Comparison of ENCODE assay signal across 15 cellular contexts in the genomic region with DNA sequence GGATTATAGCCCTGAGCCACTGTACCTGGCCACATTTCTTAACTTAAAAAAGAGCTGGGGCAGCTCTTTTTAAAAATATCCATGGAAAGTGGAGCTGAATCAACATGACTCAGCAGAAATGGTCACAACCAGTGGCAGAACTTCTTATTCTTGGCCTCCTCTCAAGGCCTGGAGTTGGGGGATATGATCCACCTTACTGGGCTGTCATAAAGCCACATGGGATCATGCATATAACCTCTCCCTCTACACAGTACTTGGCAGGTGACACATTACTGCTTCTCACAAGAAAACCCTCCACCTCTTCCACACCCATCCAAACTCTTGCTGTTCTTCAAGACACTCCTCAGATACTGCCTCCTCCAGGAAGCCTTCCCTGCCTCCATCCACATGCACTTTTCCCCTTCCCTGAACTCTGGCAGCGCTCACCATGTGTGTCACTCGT.
DNase-seq lines count a peak whose midpoint lies in the region; FAIRE-seq and TF ChIP-seq lines count a peak whose summit lies in the region.
"Had no signal": no experiment of that assay in that cellular context is flagged by ENCODE, and none has a peak within 500 bp of the region (broad histone marks: within the 10 kb centered on the region; RNA-seq: fewer than 3 reads in every experiment).

No MANE protein-coding gene starts in this region.

- POLR2A ChIA-PET in Caco-2 (lab: Charles Lee), result no interaction called here

- H3K4me1 Mint-ChIP-seq in Caco-2 (ENCODE audit: low read depth, unreplicated experiment), result no peaks in the 10 kb centered on the region
- peaks cover 56% of the 10 kb centered on the region for H3K4me1 Mint-ChIP-seq in dendritic cell treated with granulocyte-macrophage colony-stimulating factor and Interleukin-4, amounts not matched to agents 40 ng/mL and 50 ng/mL, for 4 days (ENCODE audit: low read depth)
- peaks cover 6% of the 10 kb centered on the region for H3K4me1 Mint-ChIP-seq in neural crest cell

- DNase-seq in Caco-2 (no peak), MG63 (peak; percentile 36), neural crest cell (ENCODE audit: low read depth, low spot score) (no peak), NCI-H2107 (lab: John Stamatoyannopoulos, UW) (no peak), urothelium cell line (ENCODE audit: low spot score) (no peak), COLO829 (ENCODE audit: low spot score) (no peak)
- DNase-seq: activated T-cell treated with anti-CD3 and anti-CD28 coated beads, Interleukin-2, amount 50 U/mL, for 1 hour; anterior cingulate cortex; glutamatergic neuron; kidney; NCI-H1694 treated with DMSO at 0.1 percent for 48 hours; SK-N-SH; WERI-Rb-1 had no signal

- TF ChIP-seq CTCF in Caco-2 (IDR thresholded peaks at IDR 0.05; ENCODE audit: insufficient read depth in 1 of 2, low read depth in 1 of 2, low read length in 1 of 2, severe bottlenecking in 1 of 2, unreplicated experiment in 1 of 2) (no peak), neural crest cell (conservative IDR thresholded peaks at IDR 0.05) (no peak)

- H3K36me3 Mint-ChIP-seq in Caco-2 (ENCODE audit: insufficient read depth, unreplicated experiment) (no peaks in the 10 kb centered on the region), neural crest cell (ENCODE audit: low read depth) (no peaks in the 10 kb centered on the region)
- H3K36me3 Mint-ChIP-seq in dendritic cell treated with granulocyte-macrophage colony-stimulating factor and Interleukin-4, amounts not matched to agents 40 ng/mL and 50 ng/mL, for 4 days (ENCODE audit: low read depth), result peaks cover 99% of the 10 kb centered on the region

- CTCF ChIA-PET in Caco-2 (lab: Charles Lee), result no interaction called here

- intact Hi-C loops in Caco-2 (cut with micrococcal nuclease; ENCODE audit: unreplicated experiment), result no loop called here
- intact Hi-C loops in dendritic cell treated with granulocyte-macrophage colony-stimulating factor and Interleukin-4, amounts not matched to agents 40 ng/mL and 50 ng/mL, for 4 days (cut with micrococcal nuclease), result no loop called here

- peaks cover 1% of the 10 kb centered on the region; the same call in 1 of the 2 replicates for H3K27me3 ChIP-seq in Caco-2 (replicated peaks; ENCODE audit: control insufficient read depth, insufficient read depth, low read length)
- no peaks in the 10 kb centered on the region for H3K27me3 ChIP-seq in MG63
- H3K27me3 ChIP-seq: right atrium auricular region had no signal

- H3K36me3 ChIP-seq in Caco-2 (ENCODE audit: control insufficient read depth, insufficient read depth, low read length), result no peaks in the 10 kb centered on the region
- H3K36me3 ChIP-seq in MG63, result no peaks in the 10 kb centered on the region
- H3K36me3 ChIP-seq: right atrium auricular region, WERI-Rb-1 had no signal

- FAIRE-seq in urothelium cell line (lab: Jason Lieb, UNC), result no peak
- FAIRE-seq: kidney had no signal

- H3K27ac Mint-ChIP-seq in Caco-2 (ENCODE audit: unreplicated experiment), result peak overlapping the region; percentile 53
- peak overlapping the region; percentile 42 for H3K27ac Mint-ChIP-seq in dendritic cell treated with granulocyte-macrophage colony-stimulating factor and Interleukin-4, amounts not matched to agents 40 ng/mL and 50 ng/mL, for 4 days
- peak overlapping the region; percentile 92 for H3K27ac Mint-ChIP-seq in neural crest cell (ENCODE audit: unreplicated experiment)

- H3K9me3 ChIP-seq in Caco-2 (no peaks in the 10 kb centered on the region), MG63 (no peaks in the 10 kb centered on the region)
- H3K9me3 ChIP-seq: right atrium auricular region, SK-N-SH had no signal

- BruUV-seq in Caco-2 (replicated peaks; lab: Mats Ljungman, UMichigan), result no TSS peak

- H3K27me3 Mint-ChIP-seq in Caco-2 (ENCODE audit: insufficient read depth, unreplicated experiment), result peaks cover 11% of the 10 kb centered on the region
- H3K27me3 Mint-ChIP-seq in dendritic cell treated with granulocyte-macrophage colony-stimulating factor and Interleukin-4, amounts not matched to agents 40 ng/mL and 50 ng/mL, for 4 days, result no peaks in the 10 kb centered on the region
- no peaks in the 10 kb centered on the region for H3K27me3 Mint-ChIP-seq in neural crest cell (ENCODE audit: low read depth)

- H3K4me3 ChIP-seq in Caco-2 (ENCODE audit: low read depth, low read length) (no peak overlapping the region), MG63 (no peak overlapping the region)
- H3K4me3 ChIP-seq: right atrium auricular region had no signal

- no peaks in the 10 kb centered on the region for H3K4me1 ChIP-seq in Caco-2

- peaks cover 27% of the 10 kb centered on the region for H3K9me3 Mint-ChIP-seq in Caco-2 (ENCODE audit: unreplicated experiment)
- H3K9me3 Mint-ChIP-seq in dendritic cell treated with granulocyte-macrophage colony-stimulating factor and Interleukin-4, amounts not matched to agents 40 ng/mL and 50 ng/mL, for 4 days, result no peaks in the 10 kb centered on the region
- no peaks in the 10 kb centered on the region for H3K9me3 Mint-ChIP-seq in neural crest cell

- no peak overlapping the region for H3K4me3 Mint-ChIP-seq in Caco-2 (ENCODE audit: unreplicated experiment)
- H3K4me3 Mint-ChIP-seq in dendritic cell treated with granulocyte-macrophage colony-stimulating factor and Interleukin-4, amounts not matched to agents 40 ng/mL and 50 ng/mL, for 4 days, result no peak overlapping the region
- no peak overlapping the region for H3K4me3 Mint-ChIP-seq in neural crest cell

Comparison
In these comparisons a context has a peak if more than half of its experiments do, and no peak if none do; other contexts are left out.
1. H3K27ac Mint-ChIP-seq: peak in every context shown above with its lines; median percentile 92 in neural crest cell; 53 in Caco-2; 42 in dendritic cell treated with granulocyte-macrophage colony-stimulating factor and Interleukin-4, amounts not matched to agents 40 ng/mL and 50 ng/mL, for 4 days.